In genomic region chr1:165288301-165289120, GRCh38 we compare ENCODE assay signal across 14 cellular contexts.
A peak's percentile ranks its signal among the peaks of the same experiment; 100 is the strongest.
DNase-seq lines count a peak whose midpoint lies in the region; ATAC-seq, FAIRE-seq and TF ChIP-seq lines count a peak whose summit lies in the region.
"Had no signal": no experiment of that assay in that cellular context is flagged by ENCODE, and none has a peak within 500 bp of the region (broad histone marks: within the 10 kb centered on the region; RNA-seq: fewer than 3 reads in every experiment).

No MANE protein-coding gene starts in this region.

- no peak for FAIRE-seq in A549 (lab: Jason Lieb, UNC)
- peak; percentile 21 for FAIRE-seq in islet of Langerhans (lab: Jason Lieb, UNC)

- peak; percentile 85 to 86 for ATAC-seq in A549
- no peak for ATAC-seq in HG03175 (IDR thresholded peaks at IDR 0.05; ENCODE audit: unreplicated experiment)
- ATAC-seq: activated CD4-positive, alpha-beta T cell treated with anti-CD3 and anti-CD28 coated beads for 36 hours had no signal

- H3K4me3 ChIP-seq in A549 (peak overlapping the region; percentile 8; the same call in 1 of the 3 replicates), Karpas-422 (ENCODE audit: low read length) (peak overlapping the region; percentile 23; the same call in 1 of the 2 replicates)
- H3K4me3 ChIP-seq in CD8-positive, alpha-beta memory T cell (ENCODE audit: low read length) = no peak overlapping the region
- H3K4me3 ChIP-seq: tibial nerve had no signal

- no peaks in the 10 kb centered on the region for H4K20me1 ChIP-seq in Karpas-422 (ENCODE audit: insufficient read depth, low read depth, low read length)

- POLR2A ChIA-PET in A549 (lab: Yijun Ruan, JAX) = no interaction called here
- POLR2A ChIA-PET in CD8-positive, alpha-beta memory T cell (lab: Charles Lee) = no interaction called here

- DNase-seq in A549 (ENCODE audit: low read depth in 1 of 2, low spot score in 1 of 2) = peak; percentile 11 to 32
- DNase-seq in Karpas-422 = peak; percentile 67
- peak; percentile 49 for DNase-seq in NCI-H510A (lab: John Stamatoyannopoulos, UW)
- no peak for DNase-seq in activated naive CD4-positive, alpha-beta T cell (lab: John Stamatoyannopoulos, UW)
- DNase-seq in globus pallidus (ENCODE audit: low spot score) = no peak
- no peak for DNase-seq in CD8-positive, alpha-beta memory T cell
- DNase-seq: activated CD4-positive, alpha-beta T cell treated with anti-CD3 and anti-CD28 coated beads for 36 hours; effector CD4-positive, alpha-beta T cell; RPMI8226 had no signal

- H3K4me1 ChIP-seq in A549 (peaks cover 25% of the 10 kb centered on the region), Karpas-422 (ENCODE audit: low read length) (peaks cover 14% of the 10 kb centered on the region)
- H3K4me1 ChIP-seq in CD8-positive, alpha-beta memory T cell (ENCODE audit: insufficient read depth, low read length) = no peaks in the 10 kb centered on the region
- H3K4me1 ChIP-seq: tibial nerve had no signal

- no peak for TF ChIP-seq RAD21 in A549 (conservative IDR thresholded peaks at IDR 0.05 in 1 of 2, IDR thresholded peaks at IDR 0.05 in 1 of 2)

- H3K36me3 Mint-ChIP-seq in CD8-positive, alpha-beta memory T cell = no peaks in the 10 kb centered on the region
- H3K36me3 Mint-ChIP-seq: activated naive CD4-positive, alpha-beta T cell treated with anti-CD3 and anti-CD28 coated beads, Interleukin-2, amount 50 U/mL, for 24 hours had no signal

- peaks cover 4% of the 10 kb centered on the region; the same call in 2 of the 3 replicates for H3K9me3 ChIP-seq in A549
- H3K9me3 ChIP-seq in Karpas-422 (ENCODE audit: low read length) = no peaks in the 10 kb centered on the region
- no peaks in the 10 kb centered on the region for H3K9me3 ChIP-seq in CD8-positive, alpha-beta memory T cell (ENCODE audit: low read length)

- no peaks in the 10 kb centered on the region for H3K4me1 Mint-ChIP-seq in CD8-positive, alpha-beta memory T cell
- H3K4me1 Mint-ChIP-seq: activated CD4-positive, alpha-beta T cell treated with anti-CD3 and anti-CD28 coated beads for 36 hours; activated naive CD4-positive, alpha-beta T cell treated with anti-CD3 and anti-CD28 coated beads, Interleukin-2, amount 50 U/mL, for 24 hours; neural crest cell had no signal

- no peak overlapping the region for H3K9ac ChIP-seq in Karpas-422 (ENCODE audit: low read length)

- no peak for TF ChIP-seq POLR2A in A549 (IDR thresholded peaks at IDR 0.05; ENCODE audit: low read length)

- TF ChIP-seq CTCF in A549 (IDR thresholded peaks at IDR 0.05) = no peak

- H2AFZ ChIP-seq in Karpas-422 (ENCODE audit: low read length) = no peak overlapping the region

- H3K27ac Mint-ChIP-seq in CD8-positive, alpha-beta memory T cell = no peak overlapping the region
- H3K27ac Mint-ChIP-seq: activated CD4-positive, alpha-beta T cell treated with anti-CD3 and anti-CD28 coated beads for 36 hours; activated naive CD4-positive, alpha-beta T cell treated with anti-CD3 and anti-CD28 coated beads, Interleukin-2, amount 50 U/mL, for 24 hours had no signal

- H3K27ac ChIP-seq in A549 (peak overlapping the region; percentile 47 to 67), Karpas-422 (ENCODE audit: low read length) (no peak overlapping the region)
- no peak overlapping the region for H3K27ac ChIP-seq in CD8-positive, alpha-beta memory T cell (ENCODE audit: low read depth, low read length)
- H3K27ac ChIP-seq: tibial nerve had no signal

- no peaks in the 10 kb centered on the region for H3K9me2 ChIP-seq in Karpas-422 (replicated peaks; ENCODE audit: insufficient read depth, low read length)

- H3K36me3 ChIP-seq in Karpas-422 (ENCODE audit: insufficient read depth, low read length) = no peaks in the 10 kb centered on the region
- no peaks in the 10 kb centered on the region for H3K36me3 ChIP-seq in CD8-positive, alpha-beta memory T cell (ENCODE audit: insufficient read depth, low read length)
- H3K36me3 ChIP-seq: tibial nerve had no signal

- peaks cover 0 to 4% (median 0%) of the 10 kb centered on the region in 5 donors for H3K9me3 Mint-ChIP-seq in CD8-positive, alpha-beta memory T cell
- H3K9me3 Mint-ChIP-seq: activated naive CD4-positive, alpha-beta T cell treated with anti-CD3 and anti-CD28 coated beads, Interleukin-2, amount 50 U/mL, for 24 hours had no signal

- H3K4me2 ChIP-seq in A549 (peak overlapping the region; percentile 76), Karpas-422 (ENCODE audit: low read depth, low read length, poor library complexity, severe bottlenecking) (peak overlapping the region; percentile 59)

- CTCF ChIA-PET in A549 (lab: Yijun Ruan, JAX) = interaction anchor here (0.6 to 1.0 kb wide), 3 partner anchors 10 to 142 kb away, joined by 3 read pairs; no protein-coding TSS in a partner anchor
- CTCF ChIA-PET in CD8-positive, alpha-beta memory T cell (lab: Charles Lee) = no interaction called here

- no peaks in the 10 kb centered on the region for H3K27me3 ChIP-seq in Karpas-422 (ENCODE audit: low read length)
- H3K27me3 ChIP-seq in CD8-positive, alpha-beta memory T cell (ENCODE audit: insufficient read depth, low read length, poor library complexity, severe bottlenecking) = no peaks in the 10 kb centered on the region

- no peaks in the 10 kb centered on the region for H3K79me2 ChIP-seq in Karpas-422 (ENCODE audit: low read length)

- no peak for TF ChIP-seq EP300 in A549 (IDR thresholded peaks at IDR 0.05)

- H3K27me3 Mint-ChIP-seq in CD8-positive, alpha-beta memory T cell = peaks cover 18 to 33% of the 10 kb centered on the region in 2 donors

- WGBS in A549 (ENCODE audit: missing lambda C conversion rate) = 18% methylated on average over 16 of the region's 16 CpGs

- no peak overlapping the region for H3K4me3 Mint-ChIP-seq in CD8-positive, alpha-beta memory T cell
- H3K4me3 Mint-ChIP-seq: activated CD4-positive, alpha-beta T cell treated with anti-CD3 and anti-CD28 coated beads for 36 hours; activated naive CD4-positive, alpha-beta T cell treated with anti-CD3 and anti-CD28 coated beads, Interleukin-2, amount 50 U/mL, for 24 hours; neural crest cell had no signal

TF ChIP-seq in A549, 52 proteins besides CTCF, POLR2A, EP300 and RAD21:
- no peak for TF ChIP-seq ATOH8 (CRISPR knock-in tag; IDR thresholded peaks at IDR 0.05; ENCODE audit: low read depth)
- TF ChIP-seq CEBPB (IDR thresholded peaks at IDR 0.05) = 0 out of 4 replicates have a peak, but pooled peaks of 1 of the 2 experiments have one; percentile 12
TF ChIP-seq in A549: peak in this region for 1.

Comparison
In these comparisons a context has a peak if more than half of its experiments do, and no peak if none do; other contexts are left out.
1. DNase-seq: peak in A549 (2 of 2), Karpas-422 (single experiment) and NCI-H510A (single experiment); none in activated naive CD4-positive, alpha-beta T cell (0 of 4), globus pallidus (single experiment) and CD8-positive, alpha-beta memory T cell (0 of 5).
2. H3K27ac ChIP-seq: peak in A549 (2 of 2); none in Karpas-422 (single experiment) and CD8-positive, alpha-beta memory T cell (single experiment).